ENCODE assay signal across 30 cellular contexts in the genomic region with DNA sequence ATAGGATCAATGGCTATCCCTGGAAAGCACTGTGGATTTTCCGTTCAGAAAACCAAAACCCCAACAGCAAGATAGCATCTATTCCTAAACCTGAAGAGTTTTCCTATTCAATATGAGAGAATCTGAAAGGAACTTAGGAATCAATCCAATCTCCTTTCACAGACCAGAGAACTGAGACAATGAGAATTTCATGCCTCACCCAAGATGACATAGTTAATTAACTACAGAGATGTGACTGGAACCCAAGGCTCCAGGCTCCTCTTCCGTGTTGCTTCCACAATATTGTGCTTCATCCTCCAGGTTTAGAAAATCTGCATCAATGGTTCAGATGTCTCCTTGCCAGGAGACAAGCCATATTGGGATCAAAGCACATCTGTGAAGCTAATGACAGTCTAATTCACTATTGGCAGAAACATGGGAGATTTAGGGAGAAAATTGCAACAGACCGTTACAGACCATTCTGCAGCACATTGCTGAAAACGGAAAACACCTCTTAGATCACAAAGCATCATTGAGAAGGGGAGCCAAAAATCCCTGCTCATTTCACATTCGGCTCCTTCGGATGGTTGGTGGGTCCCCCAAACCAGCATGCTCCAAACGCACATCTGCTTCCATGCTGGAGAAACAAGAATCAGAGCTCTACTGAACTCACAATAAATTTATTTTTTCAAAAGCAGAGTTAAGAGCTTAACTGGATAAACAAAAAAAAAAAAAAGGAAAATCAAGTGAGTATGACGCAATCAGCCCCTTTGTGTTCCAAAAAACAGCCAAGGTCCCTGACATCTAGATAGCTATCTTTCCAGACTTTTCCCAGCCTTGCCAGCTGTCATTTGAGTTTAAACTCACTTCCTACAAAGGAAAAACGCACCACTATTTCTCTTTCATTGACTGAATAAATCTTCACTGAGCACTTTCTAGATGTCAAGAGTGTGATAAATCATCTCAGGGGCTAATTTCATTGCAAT.
DNase-seq lines count a peak whose midpoint lies in the region; ATAC-seq, FAIRE-seq and TF ChIP-seq lines count a peak whose summit lies in the region.
"Had no signal": no experiment of that assay in that cellular context is flagged by ENCODE, and none has a peak within 500 bp of the region (broad histone marks: within the 10 kb centered on the region; RNA-seq: fewer than 3 reads in every experiment).

No MANE protein-coding gene starts in this region.

- no peak overlapping the region for H3K18ac ChIP-seq in mesenchymal stem cell (ENCODE audit: low read depth in 1 of 2, low read length in 2 of 2)

- no peaks in the 10 kb centered on the region; the same call in 1 of the 2 replicates for H3K27me3 ChIP-seq in GM23248 (replicated peaks; ENCODE audit: insufficient read depth)
- H3K27me3 ChIP-seq in body of pancreas, result no peaks in the 10 kb centered on the region
- no peaks in the 10 kb centered on the region for H3K27me3 ChIP-seq in mesenchymal stem cell (ENCODE audit: control insufficient read depth in 1 of 2, insufficient read depth in 1 of 2, low read length in 2 of 2)
- H3K27me3 ChIP-seq: breast epithelium, heart right ventricle, testis had no signal

- H3K4me2 ChIP-seq in A549 (no peak overlapping the region), GM23248 (ENCODE audit: unreplicated experiment) (no peak overlapping the region), mesenchymal stem cell (ENCODE audit: low read length, poor library complexity, severe bottlenecking) (no peak overlapping the region)

- H2AK5ac ChIP-seq in mesenchymal stem cell (ENCODE audit: low read length, severe bottlenecking), result no peak overlapping the region

- no peak for ATAC-seq in A549
- peak; percentile 70 for ATAC-seq in body of pancreas
- ATAC-seq in GM21515 (IDR thresholded peaks at IDR 0.05; ENCODE audit: unreplicated experiment), result no peak
- no peak for ATAC-seq in GM18867 (IDR thresholded peaks at IDR 0.05; ENCODE audit: unreplicated experiment)
- ATAC-seq: activated CD8-positive, alpha-beta T cell treated with anti-CD3 and anti-CD28 coated beads for 36 hours; activated naive CD8-positive, alpha-beta T cell treated with anti-CD3 and anti-CD28 coated beads, Interleukin-2, amount 50 U/mL, for 24 hours; CD8-positive, alpha-beta T cell; effector memory CD8-positive, alpha-beta T cell; GM12878; left lobe of liver; stimulated activated naive B cell treated with anti-CD40 and anti-IgM and Interleukin-4, amounts not matched to agents 10 μg/mL and 1 μg/mL and 100 μg/mL, for 72 hours had no signal

- in situ Hi-C loops in GM23248 (cut with MboI), result no loop called here

- no peak overlapping the region for H3K14ac ChIP-seq in mesenchymal stem cell (ENCODE audit: low read length in 2 of 2)

- H3K9ac ChIP-seq in GM23248, result no peak overlapping the region
- no peak overlapping the region for H3K9ac ChIP-seq in mesenchymal stem cell (ENCODE audit: low read length)

- no peaks in the 10 kb centered on the region for H3K79me2 ChIP-seq in GM23248 (ENCODE audit: insufficient read depth)

- TF ChIP-seq CTCF in A549 (IDR thresholded peaks at IDR 0.05), result no peak
- no peak for TF ChIP-seq CTCF in body of pancreas (IDR thresholded peaks at IDR 0.05)

- H2BK15ac ChIP-seq in mesenchymal stem cell (ENCODE audit: low read depth, poor library complexity, severe bottlenecking), result no peak overlapping the region

- H3K36me3 ChIP-seq in GM23248 (ENCODE audit: low read depth), result no peaks in the 10 kb centered on the region
- H3K36me3 ChIP-seq in body of pancreas (replicated peaks in 1 of 2; ENCODE audit: insufficient read depth in 1 of 2, low read depth in 2 of 2), result no peaks in the 10 kb centered on the region
- no peaks in the 10 kb centered on the region for H3K36me3 ChIP-seq in mesenchymal stem cell (ENCODE audit: control insufficient read depth in 1 of 2, insufficient read depth in 2 of 2, low read depth in 1 of 2, low read length in 2 of 2)
- H3K36me3 ChIP-seq: breast epithelium, heart right ventricle had no signal

- CTCF ChIA-PET in A549 (lab: Yijun Ruan, JAX), result interaction anchor here (0.7 to 1.6 kb wide), 4 partner anchors 14 to 259 kb away, joined by 3 read pairs; no protein-coding TSS in a partner anchor

- H4K91ac ChIP-seq in mesenchymal stem cell (ENCODE audit: low read length), result no peak overlapping the region

- no peaks in the 10 kb centered on the region for H3K4me1 ChIP-seq in A549
- no peaks in the 10 kb centered on the region for H3K4me1 ChIP-seq in GM23248 (ENCODE audit: insufficient read depth)
- peaks cover 16% of the 10 kb centered on the region for H3K4me1 ChIP-seq in body of pancreas
- H3K4me1 ChIP-seq in mesenchymal stem cell (ENCODE audit: control insufficient read depth, insufficient read depth, low read depth, low read length), result no peaks in the 10 kb centered on the region
- H3K4me1 ChIP-seq: breast epithelium, heart right ventricle, testis had no signal

- no peaks in the 10 kb centered on the region for H3F3A ChIP-seq in GM23248 (ENCODE audit: insufficient read depth)

- H3K9me3 ChIP-seq in A549, result no peaks in the 10 kb centered on the region
- no peaks in the 10 kb centered on the region for H3K9me3 ChIP-seq in GM23248 (ENCODE audit: low read depth)
- no peaks in the 10 kb centered on the region for H3K9me3 ChIP-seq in body of pancreas
- H3K9me3 ChIP-seq in mesenchymal stem cell (ENCODE audit: control insufficient read depth, low read length), result no peaks in the 10 kb centered on the region
- H3K9me3 ChIP-seq: breast epithelium, heart right ventricle, testis had no signal

- no peak overlapping the region for H3K4ac ChIP-seq in mesenchymal stem cell (ENCODE audit: low read depth in 1 of 2, low read length in 2 of 2)

- no peak overlapping the region for H2BK12ac ChIP-seq in mesenchymal stem cell (ENCODE audit: low read length in 2 of 2)

- TF ChIP-seq POLR2A in A549 (IDR thresholded peaks at IDR 0.05; ENCODE audit: low read length) (no peak), body of pancreas (IDR thresholded peaks at IDR 0.05) (no peak)

- H3K4me3 ChIP-seq in A549 (no peak overlapping the region), GM23248 (no peak overlapping the region), body of pancreas (no peak overlapping the region), mesenchymal stem cell (ENCODE audit: insufficient read depth in 1 of 2, low read depth in 1 of 2, low read length in 2 of 2) (no peak overlapping the region)
- H3K4me3 ChIP-seq: breast epithelium, GM12878, heart right ventricle, testis had no signal

- POLR2A ChIA-PET in A549 (lab: Yijun Ruan, JAX), result no interaction called here

- no peaks in the 10 kb centered on the region for H3K79me1 ChIP-seq in mesenchymal stem cell (replicated peaks; ENCODE audit: low read length, poor library complexity, severe bottlenecking)

- TF ChIP-seq RAD21 in A549 (conservative IDR thresholded peaks at IDR 0.05 in 1 of 2, IDR thresholded peaks at IDR 0.05 in 1 of 2), result no peak

- TF ChIP-seq EP300 in A549 (IDR thresholded peaks at IDR 0.05), result no peak

- no peak for DNase-seq in A549 (ENCODE audit: low read depth in 1 of 2, low spot score in 1 of 2)
- DNase-seq in GM23248, result peak; percentile 10
- peak; percentile 28 to 73 (median 50) for DNase-seq in body of pancreas
- DNase-seq in mesenchymal stem cell, result peak; percentile 17
- no peak for DNase-seq in germinal center (ENCODE audit: low spot score)
- DNase-seq: activated CD4-positive, CD25-positive, alpha-beta regulatory T cell; activated CD8-positive, alpha-beta T cell treated with anti-CD3 and anti-CD28 coated beads for 36 hours; activated effector memory CD4-positive, alpha-beta T cell treated with anti-CD3 and anti-CD28 coated beads, Interleukin-2, amount 50 U/mL, for 16 hours; activated naive CD8-positive, alpha-beta T cell treated with anti-CD3 and anti-CD28 coated beads, Interleukin-2, amount 50 U/mL, for 24 hours; activated T-cell treated with anti-CD3 and anti-CD28 coated beads for 4 hours; CD8-positive, alpha-beta T cell; DMS53; effector memory CD8-positive, alpha-beta T cell; heart right ventricle; Kasumi-1; midbrain; NCI-H1105 treated with DMSO at 0.1 percent for 48 hours; NCI-H2081 treated with DMSO at 0.1 percent for 48 hours; NCI-H526; small intestine; stimulated activated naive B cell treated with anti-CD40 and anti-IgM and Interleukin-4, amounts not matched to agents 10 μg/mL and 1 μg/mL and 100 μg/mL, for 72 hours; testis had no signal

- no peak overlapping the region for H4K8ac ChIP-seq in mesenchymal stem cell (ENCODE audit: low read length)

- no peaks in the 10 kb centered on the region for H4K20me1 ChIP-seq in GM23248 (ENCODE audit: insufficient read depth)

- no peak overlapping the region for H3K23ac ChIP-seq in mesenchymal stem cell (ENCODE audit: low read length in 2 of 2)

- H2BK5ac ChIP-seq in mesenchymal stem cell (ENCODE audit: low read depth, low read length, poor library complexity, severe bottlenecking), result no peak overlapping the region

- no peaks in the 10 kb centered on the region for H3K9me2 ChIP-seq in GM23248 (ENCODE audit: insufficient read depth)

- H2BK120ac ChIP-seq in mesenchymal stem cell (ENCODE audit: low read depth, low read length), result no peak overlapping the region

- H2AFZ ChIP-seq in GM23248 (0 out of 2 replicates have a peak overlapping the region, but pooled peaks have one; percentile 5), mesenchymal stem cell (ENCODE audit: low read depth, low read length) (no peak overlapping the region)

- H3K27ac ChIP-seq in A549, result no peak overlapping the region
- no peak overlapping the region for H3K27ac ChIP-seq in GM23248
- H3K27ac ChIP-seq in body of pancreas, result no peak overlapping the region
- no peak overlapping the region for H3K27ac ChIP-seq in mesenchymal stem cell (ENCODE audit: low read length, poor library complexity, severe bottlenecking)
- H3K27ac ChIP-seq: heart right ventricle, RWPE1, testis had no signal

- FAIRE-seq in A549 (lab: Jason Lieb, UNC), result no peak
- FAIRE-seq: colon, GM12878, HTR-8/SVneo, small intestine had no signal

- intact Hi-C loops in body of pancreas (cut with DNase I), result no loop called here

- WGBS in A549 (ENCODE audit: missing lambda C conversion rate), result 28% methylated on average over 9 of the region's 9 CpGs
- WGBS in GM23248 (ENCODE audit: low coverage in 1 of 2, low lambda C conversion rate in 2 of 2, missing lambda C conversion rate in 2 of 2), 2 experiments, result 14 to 17% methylated on average over 9 of the region's 9 CpGs
- 65 to 67% methylated on average over 9 of the region's 9 CpGs for WGBS in body of pancreas, 2 donors
- WGBS in mesenchymal stem cell, result 76% methylated on average over 8 of the region's 9 CpGs

TF ChIP-seq in A549, 52 proteins besides CTCF, POLR2A, EP300 and RAD21:
- TF ChIP-seq CEBPB (IDR thresholded peaks at IDR 0.05), result peak; percentile 50 to 55; a peak in 3 of 4 replicates
- TF ChIP-seq RARB (CRISPR knock-in tag; IDR thresholded peaks at IDR 0.05), result no peak
- no peak for TF ChIP-seq ZNF302 (CRISPR knock-in tag; IDR thresholded peaks at IDR 0.05)

Comparison
In these comparisons a context has a peak if more than half of its experiments do, and no peak if none do; other contexts are left out.
1. DNase-seq: peak in GM23248 (single experiment), body of pancreas (4 of 4) and mesenchymal stem cell (single experiment); none in A549 (0 of 2) and germinal center (single experiment).